ENCODE assay signal across 28 cellular contexts in the genomic region with DNA sequence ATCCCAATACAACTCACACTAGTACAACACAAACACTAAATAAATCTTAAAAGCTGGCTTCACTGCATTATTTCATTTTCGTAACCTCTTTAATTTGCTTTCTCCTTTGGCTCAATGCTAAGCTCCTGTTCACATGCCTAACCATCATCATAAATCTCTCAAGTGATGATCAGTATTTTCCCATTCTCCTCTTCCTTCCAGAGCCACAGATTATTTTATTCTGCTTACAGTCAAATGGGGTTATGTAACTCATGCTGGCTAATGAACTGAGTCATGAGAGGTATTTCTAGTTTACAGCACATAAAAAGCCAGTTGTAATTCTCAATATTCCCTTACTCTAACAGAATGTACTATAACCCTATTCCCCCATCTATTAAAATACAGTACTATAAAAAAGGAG.
DNase-seq lines count a peak whose midpoint lies in the region; ATAC-seq and TF ChIP-seq lines count a peak whose summit lies in the region.
"Had no signal": no experiment of that assay in that cellular context is flagged by ENCODE, and none has a peak within 500 bp of the region (broad histone marks: within the 10 kb centered on the region; RNA-seq: fewer than 3 reads in every experiment).

No MANE protein-coding gene starts in this region.

- DNase-seq in BJ (ENCODE audit: low read depth) (peak; percentile 30), LHCN-M2 (ENCODE audit: low read depth) (peak; percentile 36), epithelial cell of esophagus (ENCODE audit: low read depth) (peak; percentile 46), renal cortical epithelial cell (ENCODE audit: low read depth) (peak; percentile 28), globus pallidus (ENCODE audit: low spot score) (no peak)
- no peak for DNase-seq in activated naive CD4-positive, alpha-beta T cell (lab: John Stamatoyannopoulos, UW)
- DNase-seq: activated CD4-positive, alpha-beta T cell treated with anti-CD3 and anti-CD28 coated beads, Interleukin-2, amount 50 U/mL, for 1 hour; CD8-positive, alpha-beta memory T cell; DMS153; dorsolateral prefrontal cortex; GDM1; H9; hippocampal formation; immature natural killer cell; Karpas-422; naive thymus-derived CD4-positive, alpha-beta T cell; NCI-H1694 treated with DMSO at 0.1 percent for 48 hours; NCI-H2171; NCI-H524; occipital lobe; stimulated activated CD4-positive, alpha-beta T cell treated with anti-CD3 and anti-CD28 coated beads, Interleukin-12 subunit alpha, Interleukin-12 subunit beta, amount 100 ng/mL, for 4 hours; stimulated activated CD4-positive, alpha-beta T cell treated with anti-CD3 and anti-CD28 coated beads, Interleukin-4, amount 100 ng/mL, for 24 hours; stimulated activated naive CD4-positive, alpha-beta T cell; WERI-Rb-1 had no signal

- CTCF ChIA-PET in BJ (lab: Yijun Ruan, JAX): no interaction called here

- POLR2A ChIA-PET in BJ (lab: Charles Lee): interaction anchor here (0.6 kb wide), 1 partner anchor 203 kb away, joined by 6 read pairs; no protein-coding TSS in a partner anchor

- no peak overlapping the region for H3K4me3 ChIP-seq in BJ (ENCODE audit: low read depth, low read length)
- H3K4me3 ChIP-seq in epithelial cell of esophagus (ENCODE audit: low read length): no peak overlapping the region
- H3K4me3 ChIP-seq: ascending aorta, dorsolateral prefrontal cortex, GM12878 had no signal

- TF ChIP-seq CTCF in BJ (IDR thresholded peaks at IDR 0.05; ENCODE audit: insufficient read depth, low read depth, low read length) (no peak), epithelial cell of esophagus (IDR thresholded peaks at IDR 0.05; ENCODE audit: insufficient read depth, low read depth, low read length, missing control alignments) (no peak)

- H3K36me3 ChIP-seq in BJ (ENCODE audit: control insufficient read depth, insufficient read depth, low read length): no peaks in the 10 kb centered on the region
- H3K36me3 ChIP-seq: ascending aorta, WERI-Rb-1 had no signal

- ATAC-seq in GM18520 (IDR thresholded peaks at IDR 0.05; ENCODE audit: unreplicated experiment): no peak
- ATAC-seq: GM12878; left lobe of liver; naive thymus-derived CD4-positive, alpha-beta T cell had no signal

- no peaks in the 10 kb centered on the region for H3K27me3 ChIP-seq in BJ (ENCODE audit: control insufficient read depth, insufficient read depth, low read length)
- H3K27me3 ChIP-seq: ascending aorta, dorsolateral prefrontal cortex had no signal

Comparison
In these comparisons a context has a peak if more than half of its experiments do, and no peak if none do; other contexts are left out.
1. DNase-seq: peak in BJ (single experiment), LHCN-M2 (single experiment), epithelial cell of esophagus (single experiment) and renal cortical epithelial cell (single experiment); none in activated naive CD4-positive, alpha-beta T cell (0 of 4) and globus pallidus (single experiment).